In the genomic region with DNA sequence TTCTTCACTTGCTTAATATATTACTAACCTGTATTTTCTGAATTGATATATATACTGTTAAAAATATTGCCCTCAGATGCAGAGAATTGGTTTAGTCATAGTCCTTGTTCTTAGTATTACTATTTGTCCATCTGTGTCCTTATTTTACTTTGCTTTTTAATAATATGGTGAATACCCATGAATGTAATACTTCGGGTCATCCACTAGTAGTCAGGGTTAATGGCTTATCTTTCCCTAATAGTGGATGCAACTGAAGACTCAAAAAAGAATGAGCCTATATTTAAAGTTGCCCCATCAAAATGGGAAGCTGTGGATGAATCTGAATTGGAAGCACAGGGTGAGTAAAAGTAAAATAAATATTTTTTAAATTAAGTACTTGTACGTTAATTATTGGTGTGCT, we compare ENCODE assay signal across 16 cellular contexts. TPM values are rescaled to one million over a fixed set of nuclear protein-coding genes. Genes with fewer than 3 reads are reported as not detected.
DNase-seq lines count a peak whose midpoint lies in the region; ATAC-seq, FAIRE-seq and TF ChIP-seq lines count a peak whose summit lies in the region.
"Had no signal": no experiment of that assay in that cellular context is flagged by ENCODE, and none has a peak within 500 bp of the region (broad histone marks: within the 10 kb centered on the region; RNA-seq: fewer than 3 reads in every experiment).

No MANE protein-coding gene starts in this region.

- H3K9me3 ChIP-seq in HepG2 (ENCODE audit: low read length), result no peaks in the 10 kb centered on the region
- H3K9me3 ChIP-seq in right lobe of liver, result no peaks in the 10 kb centered on the region
- H3K9me3 ChIP-seq: gastrocnemius medialis, vagina had no signal

- in situ Hi-C loops in HepG2 (cut with HindIII; ENCODE audit: extremely low pct_ligation_motif_present, low pct_unique_long_range_greater_than_20kb) (no loop called here), brain microvascular endothelial cell (cut with HindIII; ENCODE audit: low pct_ligation_motif_present, low sequenced_read_pairs) (no loop called here)

- CTCF ChIA-PET in HepG2 (lab: Yijun Ruan, JAX; ENCODE audit: low intra/inter-chr PET ratio, low total read pairs), result no interaction called here

- H3K27ac ChIP-seq in HepG2 (ENCODE audit: extremely low read length, insufficient read depth, low read length), result no peak overlapping the region
- H3K27ac ChIP-seq in right lobe of liver, result no peak overlapping the region
- no peak overlapping the region for H3K27ac ChIP-seq in brain microvascular endothelial cell
- H3K27ac ChIP-seq: gastrocnemius medialis, vagina had no signal

- no TSS peak for BruUV-seq in HepG2 (replicated peaks; lab: Mats Ljungman, UMichigan)

- no peak for TF ChIP-seq POLR2A in HepG2 (IDR thresholded peaks at IDR 0.05; ENCODE audit: insufficient read depth in 1 of 2, low read depth in 2 of 2, low read length in 2 of 2)
- TF ChIP-seq POLR2A in right lobe of liver (IDR thresholded peaks at IDR 0.05), result no peak
- no peak for TF ChIP-seq POLR2A in NB4 (IDR thresholded peaks at IDR 0.05; ENCODE audit: extremely low read depth, insufficient read length)
- TF ChIP-seq POLR2A in GM18505 (IDR thresholded peaks at IDR 0.05; ENCODE audit: borderline replicate concordance, extremely low read depth, insufficient read depth, insufficient read length), result no peak

- intact Hi-C loops in HepG2 (cut with micrococcal nuclease; ENCODE audit: unreplicated experiment) (no loop called here), right lobe of liver (cut with DNase I) (no loop called here)

- H3K4me2 ChIP-seq in HepG2 (ENCODE audit: low read depth, low read length), result no peak overlapping the region

- peak; percentile 59 for ATAC-seq in HepG2
- no peak for ATAC-seq in right lobe of liver
- no peak for ATAC-seq in GM21381 (IDR thresholded peaks at IDR 0.05; ENCODE audit: unreplicated experiment)
- no peak for ATAC-seq in GM18505 (IDR thresholded peaks at IDR 0.05; ENCODE audit: unreplicated experiment)
- ATAC-seq: gastrocnemius medialis, T-cell had no signal

- no peaks in the 10 kb centered on the region for H3K27me3 ChIP-seq in HepG2 (ENCODE audit: control insufficient read depth in 1 of 2, insufficient read depth in 2 of 2, low read length in 2 of 2)
- no peaks in the 10 kb centered on the region for H3K27me3 ChIP-seq in right lobe of liver
- no peaks in the 10 kb centered on the region for H3K27me3 ChIP-seq in brain microvascular endothelial cell (replicated peaks)
- H3K27me3 ChIP-seq: gastrocnemius medialis, vagina had no signal

- H3K36me3 ChIP-seq in HepG2 (replicated peaks in 1 of 2; ENCODE audit: control insufficient read depth in 1 of 2, insufficient read depth in 2 of 2, low read length in 2 of 2) (peaks cover 6 to 64% of the 10 kb centered on the region in 2 experiments; a peak in 4 of 5 replicates), right lobe of liver (peaks cover 0 to 34% (median 6%) of the 10 kb centered on the region in 4 donors), brain microvascular endothelial cell (replicated peaks) (peaks cover 15% of the 10 kb centered on the region)

- no peak overlapping the region for H3K9ac ChIP-seq in HepG2 (ENCODE audit: insufficient read depth, low read depth, low read length)

- TF ChIP-seq CTCF in HepG2 (CRISPR knock-in tag; IDR thresholded peaks at IDR 0.05), result no peak
- peak in 2 of 4 donors; percentile 9 to 10 for TF ChIP-seq CTCF in right lobe of liver (IDR thresholded peaks at IDR 0.05)
- TF ChIP-seq CTCF in NB4 (IDR thresholded peaks at IDR 0.05; ENCODE audit: low read depth, low read length), result no peak
- TF ChIP-seq CTCF in brain microvascular endothelial cell (IDR thresholded peaks at IDR 0.05; ENCODE audit: low read depth, low read length, missing control alignments), result peak; percentile 16

- POLR2A ChIA-PET in HepG2 (lab: Yijun Ruan, JAX), result no interaction called here

- WGBS in HepG2 (ENCODE audit: low lambda C conversion rate), result 90% methylated on average over 2 of the region's 2 CpGs
- WGBS in right lobe of liver (ENCODE audit: insufficient coverage, low coverage, low lambda C conversion rate, missing lambda C conversion rate), result 80% methylated on average over 2 of the region's 2 CpGs

- TF ChIP-seq RAD21 in HepG2 (CRISPR knock-in tag; IDR thresholded peaks at IDR 0.05), result no peak

- no peaks in the 10 kb centered on the region for H3K4me1 ChIP-seq in HepG2 (ENCODE audit: insufficient read depth, low read length)
- H3K4me1 ChIP-seq in right lobe of liver, result no peaks in the 10 kb centered on the region
- H3K4me1 ChIP-seq: gastrocnemius medialis, vagina had no signal

- FAIRE-seq in HepG2 (lab: Jason Lieb, UNC), result no peak

- H3K4me3 ChIP-seq in HepG2 (replicated peaks in 1 of 3; ENCODE audit: insufficient read depth in 1 of 3, low read depth in 2 of 3, low read length in 3 of 3) (no peak overlapping the region), right lobe of liver (no peak overlapping the region), NB4 (ENCODE audit: low read depth, low read length) (no peak overlapping the region), brain microvascular endothelial cell (ENCODE audit: low read depth, low read length) (no peak overlapping the region)
- H3K4me3 ChIP-seq: gastrocnemius medialis, vagina had no signal

- H2AFZ ChIP-seq in HepG2 (ENCODE audit: low read length), result no peak overlapping the region

- TF ChIP-seq EP300 in HepG2 (IDR thresholded peaks at IDR 0.05; ENCODE audit: low read depth in 2 of 2, low read length in 2 of 2), result no peak
- no peak for TF ChIP-seq EP300 in HepG2 (CRISPR knock-in tag; IDR thresholded peaks at IDR 0.05; ENCODE audit: borderline replicate concordance)

- H3K79me2 ChIP-seq in HepG2 (ENCODE audit: insufficient read depth, low read length), result no peaks in the 10 kb centered on the region

- DNase-seq in HepG2 (ENCODE audit: low spot score) (no peak), right lobe of liver (no peak), NB4 (ENCODE audit: low read depth) (peak; percentile 4), brain microvascular endothelial cell (no peak), HT-29 (ENCODE audit: low spot score) (no peak)
- no peak for DNase-seq in stimulated activated naive CD4-positive, alpha-beta T cell (lab: John Stamatoyannopoulos, UW)
- DNase-seq: activated CD4-positive, alpha-beta T cell treated with anti-CD3 and anti-CD28 coated beads for 4 hours; gastrocnemius medialis; midbrain; NCI-H1694 treated with DMSO at 0.1 percent for 48 hours; NCI-H774; posterior cingulate gyrus; T-cell had no signal

- H4K20me1 ChIP-seq in HepG2 (ENCODE audit: insufficient read depth, low read length), result no peaks in the 10 kb centered on the region

TF ChIP-seq in HepG2, 621 proteins besides CTCF, POLR2A, EP300 and RAD21 (continues in another document):
- no peak for TF ChIP-seq TBX2 (CRISPR knock-in tag; IDR thresholded peaks at IDR 0.05; ENCODE audit: borderline replicate concordance)
- TF ChIP-seq, protein P1, sequence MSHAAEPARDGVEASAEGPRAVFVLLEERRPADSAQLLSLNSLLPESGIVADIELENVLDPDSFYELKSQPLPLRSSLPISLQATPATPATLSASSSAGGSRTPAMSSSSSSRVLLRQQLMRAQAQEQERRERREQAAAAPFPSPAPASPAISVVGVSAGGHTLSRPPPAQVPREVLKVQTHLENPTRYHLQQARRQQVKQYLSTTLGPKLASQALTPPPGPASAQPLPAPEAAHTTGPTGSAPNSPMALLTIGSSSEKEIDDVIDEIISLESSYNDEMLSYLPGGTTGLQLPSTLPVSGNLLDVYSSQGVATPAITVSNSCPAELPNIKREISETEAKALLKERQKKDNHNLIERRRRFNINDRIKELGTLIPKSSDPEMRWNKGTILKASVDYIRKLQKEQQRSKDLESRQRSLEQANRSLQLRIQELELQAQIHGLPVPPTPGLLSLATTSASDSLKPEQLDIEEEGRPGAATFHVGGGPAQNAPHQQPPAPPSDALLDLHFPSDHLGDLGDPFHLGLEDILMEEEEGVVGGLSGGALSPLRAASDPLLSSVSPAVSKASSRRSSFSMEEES (CRISPR knock-in tag; IDR thresholded peaks at IDR 0.05), result no peak
- TF ChIP-seq, protein P2, sequence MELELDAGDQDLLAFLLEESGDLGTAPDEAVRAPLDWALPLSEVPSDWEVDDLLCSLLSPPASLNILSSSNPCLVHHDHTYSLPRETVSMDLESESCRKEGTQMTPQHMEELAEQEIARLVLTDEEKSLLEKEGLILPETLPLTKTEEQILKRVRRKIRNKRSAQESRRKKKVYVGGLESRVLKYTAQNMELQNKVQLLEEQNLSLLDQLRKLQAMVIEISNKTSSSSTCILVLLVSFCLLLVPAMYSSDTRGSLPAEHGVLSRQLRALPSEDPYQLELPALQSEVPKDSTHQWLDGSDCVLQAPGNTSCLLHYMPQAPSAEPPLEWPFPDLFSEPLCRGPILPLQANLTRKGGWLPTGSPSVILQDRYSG (CRISPR knock-in tag; IDR thresholded peaks at IDR 0.05), result no peak

RNA-seq across cellular contexts. Expression of a gene that starts 36.5 kb away (rescaled TPM):
- 173 and 250 TPM in 2 replicates for total RNA-seq in HepG2 (2016; rRNA removed; fragmentation: Illumina TruSeq; extraction: Trizol)
- total RNA-seq in HepG2 (2016; cell fraction: cytosol; rRNA removed; fragmentation: Illumina TruSeq; extraction: Trizol; ENCODE audit: low read depth), result 14.1 and 18.4 TPM in 2 replicates
- 173 and 234 TPM in 2 replicates for total RNA-seq in HepG2 (2016; cell fraction: insoluble cytoplasmic fraction; rRNA removed; fragmentation: Illumina TruSeq; extraction: Trizol)
- total RNA-seq in HepG2 (2016; cell fraction: membrane; rRNA removed; fragmentation: Illumina TruSeq; extraction: Trizol), result 38.5 and 45.7 TPM in 2 replicates
- 249 and 251 TPM in 2 replicates for total RNA-seq in HepG2 (2016; cell fraction: nucleus; rRNA removed; fragmentation: Illumina TruSeq; extraction: Trizol)
- polyA plus RNA-seq in HepG2 (2011; rRNA removed), result 41.3 and 55.9 TPM in 2 replicates
- 8.6 and 12.8 TPM in 2 replicates for polyA plus RNA-seq in HepG2 (2011; cell fraction: cytosol; rRNA removed)
- 39.7 and 59.0 TPM in 2 replicates for polyA plus RNA-seq in HepG2 (2011; cell fraction: nucleus; rRNA removed)
- polyA plus RNA-seq in HepG2 (2012), result 63.0 and 109 TPM in 2 replicates
- 3.4 and 3.6 TPM in 2 replicates for polyA plus RNA-seq in HepG2 (2016; cell fraction: cytosol; fragmentation: Illumina TruSeq; extraction: Trizol; ENCODE audit: low read depth)
- polyA plus RNA-seq in HepG2 (2016; cell fraction: insoluble cytoplasmic fraction; fragmentation: Illumina TruSeq; extraction: Trizol; ENCODE audit: low read depth), result 156 and 157 TPM in 2 replicates
- 9.2 and 11.6 TPM in 2 replicates for polyA plus RNA-seq in HepG2 (2016; cell fraction: membrane; fragmentation: Illumina TruSeq; extraction: Trizol; ENCODE audit: low read depth)
- 227 and 232 TPM in 2 replicates for polyA plus RNA-seq in HepG2 (2016; cell fraction: nucleus; fragmentation: Illumina TruSeq; extraction: Trizol; ENCODE audit: insufficient read depth, low read depth)
- 58.3 and 119 TPM in 2 replicates for polyA minus RNA-seq in HepG2 (2011; rRNA and poly(A)+ RNA removed; ENCODE audit: low replicate concordance)
- 33.5 and 35.1 TPM in 2 replicates for polyA minus RNA-seq in HepG2 (2011; cell fraction: cytosol; rRNA and poly(A)+ RNA removed)
- 254 and 272 TPM in 2 replicates for polyA minus RNA-seq in HepG2 (2011; cell fraction: nucleus; rRNA and poly(A)+ RNA removed)
- 10 to 100 TPM; 19.1 to 34.5 (median 26.9) TPM for total RNA-seq in right lobe of liver
- 50.4 and 52.5 TPM in 2 replicates for total RNA-seq in HT-29 (2014; rRNA removed; shearing (Covaris generic))
